Comparison of ENCODE assay signal across 29 cellular contexts in the genomic region with DNA sequence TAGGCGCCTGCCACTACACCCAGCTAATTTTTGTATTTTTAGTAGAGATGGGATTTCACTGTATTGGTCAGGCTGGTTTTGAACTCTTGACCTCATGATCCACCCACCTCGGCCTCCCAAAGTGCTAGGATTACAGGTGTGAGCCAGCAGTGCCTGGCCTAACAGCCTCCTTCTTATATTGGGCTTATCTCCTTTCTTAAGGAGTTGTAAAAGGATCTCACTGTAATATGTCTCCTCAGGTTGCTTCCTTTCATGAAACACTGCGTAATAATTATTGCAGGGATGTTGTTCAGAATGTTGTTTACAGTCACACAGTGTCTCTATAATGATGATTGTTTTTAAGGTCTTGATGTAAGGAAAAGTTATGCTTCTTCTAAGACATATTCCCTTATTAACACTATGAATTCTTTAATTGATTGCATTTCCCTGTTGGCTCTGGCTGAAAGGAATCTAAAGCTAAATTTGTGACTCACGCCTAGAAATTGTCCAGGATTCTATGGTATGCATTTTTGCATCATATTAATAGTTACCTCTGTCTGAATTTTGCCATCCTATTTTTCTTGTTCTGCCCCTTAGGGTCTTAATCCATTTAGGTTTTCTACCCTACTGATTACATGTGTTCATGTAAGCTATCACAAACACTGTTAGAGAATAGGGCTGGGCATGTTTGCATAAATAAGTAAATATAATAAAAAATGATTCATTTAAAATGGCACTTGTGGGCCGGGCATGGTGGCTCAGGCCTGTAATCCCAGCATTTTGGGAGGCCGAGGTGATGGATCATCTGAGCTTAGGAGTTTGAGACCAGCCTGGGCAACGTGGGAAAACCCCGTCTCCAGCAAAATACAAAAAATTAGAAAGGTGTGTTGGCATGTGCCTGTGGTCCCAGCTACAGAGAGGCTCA. TPM values are rescaled to one million over a fixed set of nuclear protein-coding genes. Genes with fewer than 3 reads are reported as not detected.
A peak's percentile ranks its signal among the peaks of the same experiment; 100 is the strongest.
DNase-seq lines count a peak whose midpoint lies in the region; ATAC-seq, FAIRE-seq and TF ChIP-seq lines count a peak whose summit lies in the region.
"Had no signal": no experiment of that assay in that cellular context is flagged by ENCODE, and none has a peak within 500 bp of the region (broad histone marks: within the 10 kb centered on the region; RNA-seq: fewer than 3 reads in every experiment).

No MANE protein-coding gene starts in this region.

- no peak for TF ChIP-seq POLR2A in K562 (conservative IDR thresholded peaks at IDR 0.05)

- H3K9me3 ChIP-seq in K562 (replicated peaks; ENCODE audit: control insufficient read depth, insufficient read depth, low read depth, low read length): no peaks in the 10 kb centered on the region
- H3K9me3 ChIP-seq in kidney (ENCODE audit: control insufficient read depth in 1 of 2, low read length in 2 of 2): no peaks in the 10 kb centered on the region
- H3K9me3 ChIP-seq: pancreas, upper lobe of right lung had no signal

- H3K9ac ChIP-seq in K562 (ENCODE audit: insufficient read depth in 1 of 2, low read depth in 2 of 2, low read length in 2 of 2) (no peak overlapping the region), kidney (ENCODE audit: low read length in 2 of 2) (no peak overlapping the region)

- no peaks in the 10 kb centered on the region for H3K36me3 Mint-ChIP-seq in activated naive CD8-positive, alpha-beta T cell treated with anti-CD3 and anti-CD28 coated beads for 36 hours
- H3K36me3 Mint-ChIP-seq in activated T-helper 17 cell treated with anti-CD3 and anti-CD28 coated beads, Interleukin-2, amount 50 U/mL, for 72 hours (ENCODE audit: low read depth): no peaks in the 10 kb centered on the region
- H3K36me3 Mint-ChIP-seq: activated naive CD4-positive, alpha-beta T cell treated with anti-CD3 and anti-CD28 coated beads, Interleukin-2, amount 50 U/mL, for 24 hours; IgD-negative memory B cell; stimulated activated effector memory CD8-positive, alpha-beta T cell treated with anti-CD3 and anti-CD28 coated beads, Interleukin-12 subunit alpha, Interleukin-12 subunit beta, amount 100 ng/mL, for 72 hours had no signal

- no peaks in the 10 kb centered on the region for H3K79me2 ChIP-seq in K562 (ENCODE audit: control insufficient read depth, insufficient read depth, low read length)

- no peaks in the 10 kb centered on the region for H3K36me3 ChIP-seq in K562 (ENCODE audit: control insufficient read depth, insufficient read depth, low read length)
- no peaks in the 10 kb centered on the region for H3K36me3 ChIP-seq in kidney (ENCODE audit: control insufficient read depth in 1 of 2, insufficient read depth in 2 of 2, low read length in 2 of 2)
- H3K36me3 ChIP-seq: pancreas, upper lobe of right lung had no signal

- no peaks in the 10 kb centered on the region for H4K20me1 ChIP-seq in K562 (replicated peaks; ENCODE audit: control insufficient read depth, insufficient read depth, low read length)

- DNase-seq in EH (ENCODE audit: low read depth) (peak; percentile 38), LoVo (ENCODE audit: low spot score) (peak; percentile 45), K562 (ENCODE audit: extremely low read depth in 1 of 4, low spot score in 3 of 4) (no peak), left colon (no peak), kidney (no peak)
- no peak for DNase-seq in activated naive CD8-positive, alpha-beta T cell treated with anti-CD3 and anti-CD28 coated beads for 36 hours
- DNase-seq: ACHN; activated CD4-positive, alpha-beta T cell treated with anti-CD3 and anti-CD28 coated beads, Interleukin-2, amount 50 U/mL, for 48 hours; DMS153; dorsolateral prefrontal cortex; glutamatergic neuron; NCI-H1105; NCI-H1930; NCI-H69; pancreas; stimulated activated CD4-positive, alpha-beta T cell treated with anti-CD3 and anti-CD28 coated beads, Interleukin-12 subunit alpha, Interleukin-12 subunit beta, amount 100 ng/mL, for 4 hours; stimulated activated CD4-positive, alpha-beta T cell treated with anti-CD3 and anti-CD28 coated beads, Interleukin-4, amount 100 ng/mL, for 24 hours; upper lobe of right lung had no signal

- BruUV-seq in K562 (replicated peaks; lab: Mats Ljungman, UMichigan): no TSS peak

- no peaks in the 10 kb centered on the region for H3K4me1 Mint-ChIP-seq in activated naive CD8-positive, alpha-beta T cell treated with anti-CD3 and anti-CD28 coated beads for 36 hours
- peaks cover 7% of the 10 kb centered on the region for H3K4me1 Mint-ChIP-seq in activated T-helper 17 cell treated with anti-CD3 and anti-CD28 coated beads, Interleukin-2, amount 50 U/mL, for 72 hours
- H3K4me1 Mint-ChIP-seq: central memory CD8-positive, alpha-beta T cell had no signal

- H3K27ac Mint-ChIP-seq in activated naive CD8-positive, alpha-beta T cell treated with anti-CD3 and anti-CD28 coated beads for 36 hours: no peak overlapping the region
- no peak overlapping the region for H3K27ac Mint-ChIP-seq in activated T-helper 17 cell treated with anti-CD3 and anti-CD28 coated beads, Interleukin-2, amount 50 U/mL, for 72 hours
- H3K27ac Mint-ChIP-seq: activated naive CD4-positive, alpha-beta T cell treated with anti-CD3 and anti-CD28 coated beads, Interleukin-2, amount 50 U/mL, for 24 hours; activated T-helper 1 cell treated with anti-CD3 and anti-CD28 coated beads, Interleukin-12 subunit alpha, Interleukin-12 subunit beta, Interleukin-2, Interleukin-4 antibody, amounts not matched to agents 30 ng/mL and 10 ng/mL and 1 ng/mL, durations not matched to agents 14 hours and 24 hours and 36 hours; stimulated activated effector memory CD8-positive, alpha-beta T cell treated with anti-CD3 and anti-CD28 coated beads, Interleukin-12 subunit alpha, Interleukin-12 subunit beta, amount 100 ng/mL, for 72 hours; T-helper 1 cell treated with Interleukin-12 subunit alpha and Interleukin-12 subunit beta and Interleukin-4 antibody, amounts not matched to agents 30 μg/mL and 1 μg/mL, for 36 hours had no signal

- CTCF ChIA-PET in K562 (lab: Yijun Ruan, JAX; ENCODE audit: low intra/inter-chr PET ratio): interaction anchor here (0.5 kb wide), 1 partner anchor 9 kb away, joined by 3 read pairs; no protein-coding TSS in a partner anchor

- no peaks in the 10 kb centered on the region for H3K4me1 ChIP-seq in K562 (replicated peaks in 1 of 2; ENCODE audit: control insufficient read depth in 2 of 2, insufficient read depth in 2 of 2, low read length in 2 of 2)
- H3K4me1 ChIP-seq in kidney (ENCODE audit: control insufficient read depth in 1 of 2, insufficient read depth in 1 of 2, low read depth in 1 of 2, low read length in 2 of 2): no peaks in the 10 kb centered on the region
- H3K4me1 ChIP-seq: pancreas, upper lobe of right lung had no signal

- H3K27ac ChIP-seq in K562 (ENCODE audit: extremely low read depth, low read depth, low read length) (no peak overlapping the region), kidney (ENCODE audit: low read depth in 2 of 2, low read length in 2 of 2) (no peak overlapping the region)
- H3K27ac ChIP-seq: dorsolateral prefrontal cortex, pancreas, upper lobe of right lung had no signal

- H3K4me3 ChIP-seq in K562: no peak overlapping the region
- H3K4me3 ChIP-seq in kidney (ENCODE audit: low read length in 2 of 2): no peak overlapping the region
- H3K4me3 ChIP-seq: dorsolateral prefrontal cortex, lung, pancreas, upper lobe of right lung had no signal

- intact Hi-C loops in K562 (cut with micrococcal nuclease) (no loop called here), left colon (cut with DNase I, micrococcal nuclease) (no loop called here), kidney (cut with DNase I) (no loop called here)

- no peak for TF ChIP-seq RAD21 in K562 (CRISPR knock-in tag; conservative IDR thresholded peaks at IDR 0.05 in 1 of 2, IDR thresholded peaks at IDR 0.05 in 1 of 2)

- H3K27me3 Mint-ChIP-seq in activated naive CD8-positive, alpha-beta T cell treated with anti-CD3 and anti-CD28 coated beads for 36 hours: no peaks in the 10 kb centered on the region
- H3K27me3 Mint-ChIP-seq in activated T-helper 17 cell treated with anti-CD3 and anti-CD28 coated beads, Interleukin-2, amount 50 U/mL, for 72 hours: no peaks in the 10 kb centered on the region
- H3K27me3 Mint-ChIP-seq: activated naive CD4-positive, alpha-beta T cell treated with anti-CD3 and anti-CD28 coated beads, Interleukin-2, amount 50 U/mL, for 24 hours; central memory CD8-positive, alpha-beta T cell; IgD-negative memory B cell had no signal

- TF ChIP-seq CTCF in K562 (IDR thresholded peaks at IDR 0.05 in 2 of 3, conservative IDR thresholded peaks at IDR 0.05 in 1 of 3; ENCODE audit: insufficient read depth in 2 of 3, low read depth in 1 of 3, low read length in 3 of 3) (no peak), kidney (IDR thresholded peaks at IDR 0.05; ENCODE audit: borderline replicate concordance, extremely low read depth, insufficient read depth) (no peak)

- POLR2A ChIA-PET in K562 (lab: Yijun Ruan, JAX): interaction anchor here (0.6 to 0.8 kb wide), 2 partner anchors 8 to 477 kb away, joined by 3 to 4 read pairs; no protein-coding TSS in a partner anchor

- H3K9me1 ChIP-seq in K562 (ENCODE audit: control insufficient read depth, insufficient read depth, low read length): no peaks in the 10 kb centered on the region

- in situ Hi-C loops in K562 (cut with MboI): no loop called here

- no peaks in the 10 kb centered on the region; a peak in 1 of 5 replicates for H3K27me3 ChIP-seq in K562 (ENCODE audit: control insufficient read depth in 2 of 2, insufficient read depth in 2 of 2, low read length in 2 of 2)
- H3K27me3 ChIP-seq: dorsolateral prefrontal cortex, pancreas, upper lobe of right lung had no signal

- TF ChIP-seq EP300 in K562 (IDR thresholded peaks at IDR 0.05; ENCODE audit: low read length): no peak

- no peak overlapping the region for H2AFZ ChIP-seq in K562 (ENCODE audit: low read depth, low read length)

- no peak overlapping the region for H3K4me3 Mint-ChIP-seq in activated naive CD8-positive, alpha-beta T cell treated with anti-CD3 and anti-CD28 coated beads for 36 hours
- no peak overlapping the region for H3K4me3 Mint-ChIP-seq in activated T-helper 17 cell treated with anti-CD3 and anti-CD28 coated beads, Interleukin-2, amount 50 U/mL, for 72 hours
- H3K4me3 Mint-ChIP-seq: activated naive CD4-positive, alpha-beta T cell treated with anti-CD3 and anti-CD28 coated beads, Interleukin-2, amount 50 U/mL, for 24 hours; activated T-helper 1 cell treated with anti-CD3 and anti-CD28 coated beads, Interleukin-12 subunit alpha, Interleukin-12 subunit beta, Interleukin-2, Interleukin-4 antibody, amounts not matched to agents 30 ng/mL and 10 ng/mL and 1 ng/mL, durations not matched to agents 14 hours and 24 hours and 36 hours; central memory CD8-positive, alpha-beta T cell; IgD-negative memory B cell; stimulated activated effector memory CD8-positive, alpha-beta T cell treated with anti-CD3 and anti-CD28 coated beads, Interleukin-12 subunit alpha, Interleukin-12 subunit beta, amount 100 ng/mL, for 72 hours; T-helper 1 cell treated with Interleukin-12 subunit alpha and Interleukin-12 subunit beta and Interleukin-4 antibody, amounts not matched to agents 30 μg/mL and 1 μg/mL, for 36 hours had no signal

- no peak overlapping the region for H3K4me2 ChIP-seq in K562 (ENCODE audit: insufficient read depth, low read length)

- no peaks in the 10 kb centered on the region for H3K9me3 Mint-ChIP-seq in activated naive CD8-positive, alpha-beta T cell treated with anti-CD3 and anti-CD28 coated beads for 36 hours
- H3K9me3 Mint-ChIP-seq in activated T-helper 17 cell treated with anti-CD3 and anti-CD28 coated beads, Interleukin-2, amount 50 U/mL, for 72 hours: no peaks in the 10 kb centered on the region
- H3K9me3 Mint-ChIP-seq: activated naive CD4-positive, alpha-beta T cell treated with anti-CD3 and anti-CD28 coated beads, Interleukin-2, amount 50 U/mL, for 24 hours; activated T-helper 1 cell treated with anti-CD3 and anti-CD28 coated beads, Interleukin-12 subunit alpha, Interleukin-12 subunit beta, Interleukin-2, Interleukin-4 antibody, amounts not matched to agents 30 ng/mL and 10 ng/mL and 1 ng/mL, durations not matched to agents 14 hours and 24 hours and 36 hours; central memory CD8-positive, alpha-beta T cell; IgD-negative memory B cell; stimulated activated effector memory CD8-positive, alpha-beta T cell treated with anti-CD3 and anti-CD28 coated beads, Interleukin-12 subunit alpha, Interleukin-12 subunit beta, amount 100 ng/mL, for 72 hours; T-helper 1 cell treated with Interleukin-12 subunit alpha and Interleukin-12 subunit beta and Interleukin-4 antibody, amounts not matched to agents 30 μg/mL and 1 μg/mL, for 36 hours had no signal

- FAIRE-seq in K562 (lab: Jason Lieb, UNC): no peak
- FAIRE-seq in kidney (lab: Jason Lieb, UNC): no peak
- FAIRE-seq: pancreas, TTC549 had no signal

- ATAC-seq in K562: peak; percentile 38; the same call in 2 of the 3 replicates
- ATAC-seq in left colon: peak; percentile 83
- no peak for ATAC-seq in GM19467 (IDR thresholded peaks at IDR 0.05; ENCODE audit: unreplicated experiment)
- ATAC-seq in activated T-helper 17 cell treated with anti-CD3 and anti-CD28 coated beads, Interleukin-2, amount 50 U/mL, for 72 hours (replicated peaks): no peak
- ATAC-seq: activated CD4-positive, CD25-positive, alpha-beta regulatory T cell treated with anti-CD3 and anti-CD28 coated beads, Interleukin-2, amount 50 U/mL, for 24 hours; pancreas; stimulated activated effector memory CD8-positive, alpha-beta T cell treated with anti-CD3 and anti-CD28 coated beads, Interleukin-12 subunit alpha, Interleukin-12 subunit beta, amount 100 ng/mL, for 72 hours; upper lobe of right lung had no signal

- 42% methylated on average over 8 of the region's 8 CpGs for WGBS in K562 (ENCODE audit: insufficient coverage, low coverage, missing lambda C conversion rate)

RNA-seq across cellular contexts. Expression of a gene that starts 24.5 kb away (rescaled TPM):
- 50.0 and 114 TPM in 2 replicates for total RNA-seq in K562 (2011; cell fraction: chromatin; rRNA removed; ENCODE audit: low replicate concordance)
- 27.3 and 36.6 TPM in 2 replicates for total RNA-seq in K562 (2011; cell fraction: nucleolus; rRNA removed)
- total RNA-seq in K562 (2011; cell fraction: nucleoplasm; rRNA removed): 42.4 and 45.5 TPM in 2 replicates
- 9.5 and 14.0 TPM in 2 replicates for total RNA-seq in K562 (2014; rRNA removed)
- total RNA-seq in K562 (2014; rRNA removed; fragmentation: Illumina TruSeq; extraction: Trizol): 14.4 and 20.6 TPM in 2 replicates
- 15.8 and 18.7 TPM in 2 replicates for total RNA-seq in K562 (2015; rRNA removed; fragmentation: Illumina TruSeq; extraction: Trizol)
- 21.4 and 26.0 TPM in 2 replicates for total RNA-seq in K562 (2021)
- polyA plus RNA-seq in K562 (2011; rRNA removed): 22.8 and 32.9 TPM in 2 replicates
- polyA plus RNA-seq in K562 (2011; cell fraction: cytosol; rRNA removed): 17.7 and 22.8 TPM in 2 replicates
- 44.1 and 50.0 TPM in 2 replicates for polyA plus RNA-seq in K562 (2011; cell fraction: nucleus; rRNA removed)
- 13.6 and 17.5 TPM in 2 replicates for polyA plus RNA-seq in K562 (2012)
- polyA plus RNA-seq in K562 (2014; fragmentation: Illumina TruSeq; extraction: Trizol): 14.5 and 15.2 TPM in 2 replicates
- 1 to 10 TPM; 7.9 to 8.5 TPM for polyA plus RNA-seq in K562 (2014; fragmentation: Nextera tagmentation; extraction: Ambion mirVana)
- polyA plus RNA-seq in K562 (2014; rRNA removed): 9.4 and 11.2 TPM in 2 replicates
- polyA minus RNA-seq in K562 (2011; rRNA and poly(A)+ RNA removed): 66.5 and 82.2 TPM in 2 replicates
- polyA minus RNA-seq in K562 (2011; cell fraction: cytosol; rRNA and poly(A)+ RNA removed): 27.5 and 33.1 TPM in 2 replicates
- polyA minus RNA-seq in K562 (2011; cell fraction: nucleus; rRNA and poly(A)+ RNA removed): 43.5 and 49.8 TPM in 2 replicates
- 10 to 100 TPM; 27.0 to 31.1 TPM for total RNA-seq in left colon
- total RNA-seq in activated naive CD8-positive, alpha-beta T cell treated with anti-CD3 and anti-CD28 coated beads for 36 hours: 10 to 100 TPM; 19.9 to 23.1 TPM
- 33.0 TPM for total RNA-seq in kidney
- polyA plus RNA-seq in kidney (ENCODE audit: insufficient read depth, low read depth, low replicate concordance): 8.7 TPM
- 10 to 100 TPM; 28.9 to 46.2 TPM for total RNA-seq in activated T-helper 17 cell treated with anti-CD3 and anti-CD28 coated beads, Interleukin-2, amount 50 U/mL, for 72 hours

RNA-seq across cellular contexts. Expression of a gene that starts 29.4 kb away (rescaled TPM):
- 135 and 417 TPM in 2 replicates for total RNA-seq in K562 (2011; cell fraction: chromatin; rRNA removed; ENCODE audit: low replicate concordance)
- 73.4 and 74.5 TPM in 2 replicates for total RNA-seq in K562 (2011; cell fraction: nucleolus; rRNA removed)
- total RNA-seq in K562 (2011; cell fraction: nucleoplasm; rRNA removed): 136 and 183 TPM in 2 replicates
- total RNA-seq in K562 (2014; rRNA removed) (113 and 118 TPM in 2 replicates), K562 (2014; rRNA removed; fragmentation: Illumina TruSeq; extraction: Trizol) (136 TPM in 2 replicates), K562 (2015; rRNA removed; fragmentation: Illumina TruSeq; extraction: Trizol) (154 and 163 TPM in 2 replicates), K562 (2021) (72.1 and 76.5 TPM in 2 replicates), left colon (10 to 100 TPM; 68.3 to 87.5 TPM), kidney (93.5 TPM)
- polyA plus RNA-seq in K562 (2011; rRNA removed) (38.6 and 39.5 TPM in 2 replicates), K562 (2014; fragmentation: Illumina TruSeq; extraction: Trizol) (107 and 132 TPM in 2 replicates), K562 (2014; fragmentation: Nextera tagmentation; extraction: Ambion mirVana) (10 to 100 TPM; 61.4 to 69.7 TPM), K562 (2014; rRNA removed) (99.3 and 102 TPM in 2 replicates), kidney (ENCODE audit: insufficient read depth, low read depth, low replicate concordance) (30.5 TPM)
- polyA plus RNA-seq in K562 (2011; cell fraction: cytosol; rRNA removed): 11.6 and 18.9 TPM in 2 replicates
- 114 and 120 TPM in 2 replicates for polyA plus RNA-seq in K562 (2011; cell fraction: nucleus; rRNA removed)
- 88.1 and 95.6 TPM in 2 replicates for polyA plus RNA-seq in K562 (2012)
- 72.6 and 90.1 TPM in 2 replicates for polyA minus RNA-seq in K562 (2011; rRNA and poly(A)+ RNA removed)
- 28.4 and 34.2 TPM in 2 replicates for polyA minus RNA-seq in K562 (2011; cell fraction: cytosol; rRNA and poly(A)+ RNA removed)
- 94.8 and 155 TPM in 2 replicates for polyA minus RNA-seq in K562 (2011; cell fraction: nucleus; rRNA and poly(A)+ RNA removed)
- total RNA-seq in activated naive CD8-positive, alpha-beta T cell treated with anti-CD3 and anti-CD28 coated beads for 36 hours: 100 to 1,000 TPM in 1 of 2 experiments, 10 to 100 TPM in 1; 93.1 to 103 TPM
- 10 to 100 TPM; 62.8 to 94.6 TPM for total RNA-seq in activated T-helper 17 cell treated with anti-CD3 and anti-CD28 coated beads, Interleukin-2, amount 50 U/mL, for 72 hours

Comparison
In these comparisons a context has a peak if more than half of its experiments do, and no peak if none do; other contexts are left out.
1. DNase-seq: peak in EH (single experiment) and LoVo (single experiment); none in K562 (0 of 4), left colon (0 of 2), activated naive CD8-positive, alpha-beta T cell treated with anti-CD3 and anti-CD28 coated beads for 36 hours (single experiment) and kidney (single experiment).
2. ATAC-seq: peak in K562 (single experiment) and left colon (single experiment); none in GM19467 (single experiment) and activated T-helper 17 cell treated with anti-CD3 and anti-CD28 coated beads, Interleukin-2, amount 50 U/mL, for 72 hours (single experiment).